ENCODE assay signal across 14 cellular contexts in genomic region chr3:196504556-196504955, GRCh38. TPM values are rescaled to one million over a fixed set of nuclear protein-coding genes. Genes with fewer than 3 reads are reported as not detected.
A peak's percentile ranks its signal among the peaks of the same experiment; 100 is the strongest.
DNase-seq lines count a peak whose midpoint lies in the region; ATAC-seq and TF ChIP-seq lines count a peak whose summit lies in the region.
"Had no signal": no experiment of that assay in that cellular context is flagged by ENCODE, and none has a peak within 500 bp of the region (broad histone marks: within the 10 kb centered on the region; RNA-seq: fewer than 3 reads in every experiment).

No MANE protein-coding gene starts in this region.

- peaks cover 16% of the 10 kb centered on the region for H3K4me1 ChIP-seq in Karpas-422 (ENCODE audit: low read length)
- H3K4me1 ChIP-seq in psoas muscle = peaks cover 11% of the 10 kb centered on the region

- no peaks in the 10 kb centered on the region for H3K27me3 Mint-ChIP-seq in T-helper 2 cell treated with Interferon-gamma antibody and Interleukin-4, amounts not matched to agents 5 μg/mL and 100 μg/mL, for 36 hours (ENCODE audit: low read depth)
- H3K27me3 Mint-ChIP-seq in effector memory CD8-positive, alpha-beta T cell = no peaks in the 10 kb centered on the region

- peak overlapping the region; percentile 64 for H3K9ac ChIP-seq in Karpas-422 (ENCODE audit: low read length)

- WGBS in psoas muscle, 3 donors = 90 to 97% (median 93%) methylated on average over 6 of the region's 6 CpGs

- no peak overlapping the region for H2AFZ ChIP-seq in Karpas-422 (ENCODE audit: low read length)

- H3K4me2 ChIP-seq in Karpas-422 (ENCODE audit: low read depth, low read length, poor library complexity, severe bottlenecking) = peak overlapping the region; percentile 68

- peaks cover 24% of the 10 kb centered on the region for H3K9me3 Mint-ChIP-seq in T-helper 2 cell treated with Interferon-gamma antibody and Interleukin-4, amounts not matched to agents 5 μg/mL and 100 μg/mL, for 36 hours
- no peaks in the 10 kb centered on the region for H3K9me3 Mint-ChIP-seq in effector memory CD8-positive, alpha-beta T cell

- peaks cover 37% of the 10 kb centered on the region for H3K79me2 ChIP-seq in Karpas-422 (ENCODE audit: low read length)

- peaks cover 16% of the 10 kb centered on the region for H3K4me1 Mint-ChIP-seq in T-helper 2 cell treated with Interferon-gamma antibody and Interleukin-4, amounts not matched to agents 5 μg/mL and 100 μg/mL, for 36 hours (ENCODE audit: low read depth)
- H3K4me1 Mint-ChIP-seq in effector memory CD8-positive, alpha-beta T cell (ENCODE audit: low read depth in 2 of 2) = peaks cover 30 to 34% of the 10 kb centered on the region in 2 donors

- intact Hi-C loops in psoas muscle (cut with DNase I) = loop anchor here in 1 of 2 donors (5.0 kb wide), 1 partner anchor 47 kb away; no protein-coding TSS in a partner anchor

- peaks cover 38% of the 10 kb centered on the region for H3K36me3 Mint-ChIP-seq in T-helper 2 cell treated with Interferon-gamma antibody and Interleukin-4, amounts not matched to agents 5 μg/mL and 100 μg/mL, for 36 hours (ENCODE audit: low read depth)
- peaks cover 36% of the 10 kb centered on the region for H3K36me3 Mint-ChIP-seq in effector memory CD8-positive, alpha-beta T cell (ENCODE audit: insufficient read depth)

- peak overlapping the region; percentile 26 for H3K4me3 Mint-ChIP-seq in T-helper 2 cell treated with Interferon-gamma antibody and Interleukin-4, amounts not matched to agents 5 μg/mL and 100 μg/mL, for 36 hours
- peak overlapping the region; percentile 99 to 100 for H3K4me3 Mint-ChIP-seq in effector memory CD8-positive, alpha-beta T cell

- TF ChIP-seq CTCF in psoas muscle (IDR thresholded peaks at IDR 0.05) = no peak

- H3K36me3 ChIP-seq in Karpas-422 (ENCODE audit: insufficient read depth, low read length) = peaks cover 10% of the 10 kb centered on the region
- H3K36me3 ChIP-seq in psoas muscle (ENCODE audit: insufficient read depth in 1 of 2, low read depth in 1 of 2) = peaks cover 0 to 11% of the 10 kb centered on the region in 2 donors

- H3K27ac ChIP-seq in Karpas-422 (ENCODE audit: low read length) (no peak overlapping the region), psoas muscle (peak overlapping the region; percentile 95)

- H3K9me3 ChIP-seq in Karpas-422 (ENCODE audit: low read length) = peaks cover 4% of the 10 kb centered on the region; the same call in 1 of the 2 replicates
- peaks cover 11% of the 10 kb centered on the region for H3K9me3 ChIP-seq in psoas muscle

- peak overlapping the region; percentile 26 for H3K27ac Mint-ChIP-seq in T-helper 2 cell treated with Interferon-gamma antibody and Interleukin-4, amounts not matched to agents 5 μg/mL and 100 μg/mL, for 36 hours
- peak overlapping the region in 1 of 2 donors; percentile 96 for H3K27ac Mint-ChIP-seq in effector memory CD8-positive, alpha-beta T cell

- no peaks in the 10 kb centered on the region for H3K9me2 ChIP-seq in Karpas-422 (replicated peaks; ENCODE audit: insufficient read depth, low read length)

- no peaks in the 10 kb centered on the region; the same call in 1 of the 2 replicates for H3K27me3 ChIP-seq in Karpas-422 (ENCODE audit: low read length)
- no peaks in the 10 kb centered on the region for H3K27me3 ChIP-seq in psoas muscle (ENCODE audit: insufficient read depth in 3 of 3, low read length in 2 of 3)

- H3K4me3 ChIP-seq in Karpas-422 (ENCODE audit: low read length) (no peak overlapping the region), psoas muscle (no peak overlapping the region)

- peaks cover 11% of the 10 kb centered on the region for H4K20me1 ChIP-seq in Karpas-422 (ENCODE audit: insufficient read depth, low read depth, low read length)

- DNase-seq in T-helper 2 cell treated with Interferon-gamma antibody and Interleukin-4, amounts not matched to agents 5 μg/mL and 100 μg/mL, for 36 hours (ENCODE audit: low spot score) = no peak
- DNase-seq in T-helper 2 cell = no peak
- DNase-seq in Karpas-422 = no peak
- no peak for DNase-seq in effector memory CD8-positive, alpha-beta T cell
- no peak for DNase-seq in psoas muscle
- no peak for DNase-seq in COLO668 (lab: John Stamatoyannopoulos, UW; ENCODE audit: unreplicated experiment)
- DNase-seq in left lobe of liver (ENCODE audit: low spot score) = no peak
- DNase-seq: NCI-H1105 treated with DMSO at 0.1 percent for 48 hours, NCI-H774 had no signal

- no peak for ATAC-seq in effector memory CD8-positive, alpha-beta T cell (replicated peaks)
- ATAC-seq in psoas muscle (no peak), GM18498 (IDR thresholded peaks at IDR 0.05; ENCODE audit: unreplicated experiment) (no peak), left lobe of liver (no peak)
- ATAC-seq: esophagus mucosa had no signal

RNA-seq across cellular contexts. Expression of gene RNF168, which starts 1.0 kb away (rescaled TPM):
- total RNA-seq in Karpas-422 (2014; rRNA removed; shearing (Covaris generic); ENCODE audit: low replicate concordance) = 35.4 and 42.8 TPM in 2 replicates
- total RNA-seq in psoas muscle (10 to 100 TPM in 3 of 4 donors, 1 to 10 TPM in 1; 9.9 to 22.1 (median 15.8) TPM), left lobe of liver (12.9 TPM)
- 10 to 100 TPM in 1 of 3 donors, 1 to 10 TPM in 2; 3.6 to 11.6 (median 9.9) TPM for polyA plus RNA-seq in psoas muscle

RNA-seq across cellular contexts. Expression of gene SMCO1, which starts 10.6 kb away (rescaled TPM):
- not detected in 2 replicates for total RNA-seq in Karpas-422 (2014; rRNA removed; shearing (Covaris generic); ENCODE audit: low replicate concordance)
- total RNA-seq in psoas muscle (10 to 100 TPM in 2 of 4 donors, 1 to 10 TPM in 2; 1.2 to 16.9 (median 8.8) TPM), left lobe of liver (not detected)
- polyA plus RNA-seq in psoas muscle = 10 to 100 TPM in 1 of 3 donors, 1 to 10 TPM in 2; 4.1 to 11.4 (median 5.2) TPM
- total RNA-seq: A172; activated CD8-positive, alpha-beta memory T cell treated with anti-CD3 and anti-CD28 coated beads for 36 hours; esophagus mucosa had no signal
- polyA plus RNA-seq: neural cell had no signal
